1 cellular context compared by ENCODE assay signal in genomic region chr13:39684531-39685137, GRCh38.
TF ChIP-seq lines count a peak whose summit lies in the region.

No MANE protein-coding gene starts in this region.

TF ChIP-seq in GM23338, 12 proteins besides CTCF, POLR2A, EP300 and RAD21 (continued from another document):
- TF ChIP-seq, protein P1, sequence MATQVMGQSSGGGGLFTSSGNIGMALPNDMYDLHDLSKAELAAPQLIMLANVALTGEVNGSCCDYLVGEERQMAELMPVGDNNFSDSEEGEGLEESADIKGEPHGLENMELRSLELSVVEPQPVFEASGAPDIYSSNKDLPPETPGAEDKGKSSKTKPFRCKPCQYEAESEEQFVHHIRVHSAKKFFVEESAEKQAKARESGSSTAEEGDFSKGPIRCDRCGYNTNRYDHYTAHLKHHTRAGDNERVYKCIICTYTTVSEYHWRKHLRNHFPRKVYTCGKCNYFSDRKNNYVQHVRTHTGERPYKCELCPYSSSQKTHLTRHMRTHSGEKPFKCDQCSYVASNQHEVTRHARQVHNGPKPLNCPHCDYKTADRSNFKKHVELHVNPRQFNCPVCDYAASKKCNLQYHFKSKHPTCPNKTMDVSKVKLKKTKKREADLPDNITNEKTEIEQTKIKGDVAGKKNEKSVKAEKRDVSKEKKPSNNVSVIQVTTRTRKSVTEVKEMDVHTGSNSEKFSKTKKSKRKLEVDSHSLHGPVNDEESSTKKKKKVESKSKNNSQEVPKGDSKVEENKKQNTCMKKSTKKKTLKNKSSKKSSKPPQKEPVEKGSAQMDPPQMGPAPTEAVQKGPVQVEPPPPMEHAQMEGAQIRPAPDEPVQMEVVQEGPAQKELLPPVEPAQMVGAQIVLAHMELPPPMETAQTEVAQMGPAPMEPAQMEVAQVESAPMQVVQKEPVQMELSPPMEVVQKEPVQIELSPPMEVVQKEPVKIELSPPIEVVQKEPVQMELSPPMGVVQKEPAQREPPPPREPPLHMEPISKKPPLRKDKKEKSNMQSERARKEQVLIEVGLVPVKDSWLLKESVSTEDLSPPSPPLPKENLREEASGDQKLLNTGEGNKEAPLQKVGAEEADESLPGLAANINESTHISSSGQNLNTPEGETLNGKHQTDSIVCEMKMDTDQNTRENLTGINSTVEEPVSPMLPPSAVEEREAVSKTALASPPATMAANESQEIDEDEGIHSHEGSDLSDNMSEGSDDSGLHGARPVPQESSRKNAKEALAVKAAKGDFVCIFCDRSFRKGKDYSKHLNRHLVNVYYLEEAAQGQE (IDR thresholded peaks at IDR 0.05; ENCODE audit: unreplicated experiment), result no peak
